ENCODE assay signal across 26 cellular contexts in the genomic region with DNA sequence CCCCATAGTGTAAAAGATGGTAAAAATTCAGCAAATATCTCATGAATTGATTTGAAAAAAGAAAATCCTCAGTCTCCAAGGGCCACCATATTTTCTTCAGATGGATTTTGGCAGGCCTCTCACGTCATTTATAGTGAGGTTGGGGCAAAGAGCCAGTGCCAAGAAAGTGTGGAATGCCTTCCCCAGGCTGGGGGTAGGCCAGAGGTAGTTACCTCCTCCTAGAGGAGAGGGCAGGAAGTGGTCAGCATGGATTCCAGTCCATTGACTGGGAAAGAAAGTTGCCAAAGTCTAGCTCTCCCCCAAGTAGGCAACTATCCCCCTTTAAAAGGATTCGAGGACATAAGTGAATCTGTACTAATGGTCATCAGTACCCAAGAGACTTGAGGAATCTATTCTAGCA.
A peak's percentile ranks its signal among the peaks of the same experiment; 100 is the strongest.
DNase-seq lines count a peak whose midpoint lies in the region; ATAC-seq, FAIRE-seq and TF ChIP-seq lines count a peak whose summit lies in the region.
"Had no signal": no experiment of that assay in that cellular context is flagged by ENCODE, and none has a peak within 500 bp of the region (broad histone marks: within the 10 kb centered on the region; RNA-seq: fewer than 3 reads in every experiment).

No MANE protein-coding gene starts in this region.

- BruUV-seq in MCF 10A (replicated peaks; lab: Mats Ljungman, UMichigan), result no TSS peak

- H3K27me3 Mint-ChIP-seq in MCF 10A (ENCODE audit: insufficient read depth, unreplicated experiment) (no peaks in the 10 kb centered on the region), WTC11 (ENCODE audit: low read depth) (no peaks in the 10 kb centered on the region)
- H3K27me3 Mint-ChIP-seq: IgD-negative memory B cell had no signal

- no peaks in the 10 kb centered on the region for H3K36me3 ChIP-seq in breast epithelium
- H3K36me3 ChIP-seq: cardiac muscle cell, right lobe of liver had no signal

- peak; percentile 84 for ATAC-seq in WTC11
- ATAC-seq: left lung, right lobe of liver, upper lobe of right lung had no signal

- H3K36me3 Mint-ChIP-seq in MCF 10A (ENCODE audit: insufficient read depth, unreplicated experiment) (peaks cover 32% of the 10 kb centered on the region), WTC11 (peaks cover 6% of the 10 kb centered on the region; the same call in 1 of the 2 replicates)

- H3K9me3 Mint-ChIP-seq in MCF 10A (ENCODE audit: unreplicated experiment), result no peaks in the 10 kb centered on the region
- no peaks in the 10 kb centered on the region for H3K9me3 Mint-ChIP-seq in WTC11
- H3K9me3 Mint-ChIP-seq: IgD-negative memory B cell had no signal

- H3K27ac ChIP-seq in breast epithelium, result no peak overlapping the region
- H3K27ac ChIP-seq: BLaER1 treated with 17β-estradiol and CSF1 and Interleukin-3, amounts not matched to agents 10 nM and 100 nM; cardiac muscle cell; esophagus squamous epithelium; hepatocyte; left lung; neutrophil; Peyer's patch; right lobe of liver; upper lobe of right lung had no signal

- no peaks in the 10 kb centered on the region for H3K27me3 ChIP-seq in breast epithelium
- H3K27me3 ChIP-seq: BLaER1 treated with 17β-estradiol and CSF1 and Interleukin-3, amounts not matched to agents 10 nM and 100 nM; cardiac muscle cell; esophagus squamous epithelium; hepatocyte; left lung; neutrophil; Peyer's patch; right lobe of liver; upper lobe of right lung had no signal

- peak; percentile 18 for DNase-seq in MCF 10A (ENCODE audit: unreplicated experiment)
- DNase-seq in breast epithelium (ENCODE audit: low spot score in 2 of 2), result no peak
- DNase-seq in WTC11 (ENCODE audit: low spot score), result no peak
- peak; percentile 35 for DNase-seq in fibroblast of pulmonary artery (ENCODE audit: low read depth)
- DNase-seq in urothelium cell line (ENCODE audit: low spot score), result peak; percentile 18
- no peak for DNase-seq in posterior cingulate gyrus
- DNase-seq in HTR-8/SVneo (ENCODE audit: insufficient read length, low spot score), result no peak
- DNase-seq in activated CD8-positive, alpha-beta memory T cell treated with anti-CD3 and anti-CD28 coated beads, Interleukin-2, amount 50 U/mL, for 48 hours, result no peak
- DNase-seq: 8988T; activated CD4-positive, alpha-beta T cell treated with anti-CD3 and anti-CD28 coated beads, Interleukin-2, amount 50 U/mL, for 4 hours; activated naive CD4-positive, alpha-beta T cell treated with anti-CD3 and anti-CD28 coated beads, Interleukin-2, amount 50 U/mL, for 16 hours; activated T-cell treated with anti-CD3 and anti-CD28 coated beads, Interleukin-2, amount 50 U/mL, for 1 hour; DMS 273 treated with DMSO at 0.1 percent for 48 hours; esophagus squamous epithelium; left lung; NCI-H1105; NCI-H774; Peyer's patch; right lobe of liver; stimulated activated CD4-positive, alpha-beta T cell treated with anti-CD3 and anti-CD28 coated beads, Interleukin-2, amount 100 ng/mL, for 24 hours; upper lobe of right lung had no signal

- TF ChIP-seq CTCF in MCF 10A (IDR thresholded peaks at IDR 0.05; ENCODE audit: unreplicated experiment) (no peak), breast epithelium (IDR thresholded peaks at IDR 0.05) (no peak), WTC11 (IDR thresholded peaks at IDR 0.05) (no peak), fibroblast of pulmonary artery (IDR thresholded peaks at IDR 0.05; ENCODE audit: low read length, missing control alignments) (no peak)

- H3K4me3 ChIP-seq in breast epithelium (no peak overlapping the region), fibroblast of pulmonary artery (replicated peaks; ENCODE audit: low read depth, low read length) (no peak overlapping the region)
- H3K4me3 ChIP-seq: BLaER1 treated with 17β-estradiol and CSF1 and Interleukin-3, amounts not matched to agents 10 nM and 100 nM; cardiac muscle cell; esophagus squamous epithelium; hepatocyte; left lung; Peyer's patch; right lobe of liver; upper lobe of right lung had no signal

- H3K4me1 ChIP-seq in breast epithelium, result no peaks in the 10 kb centered on the region
- H3K4me1 ChIP-seq: BLaER1 treated with 17β-estradiol and CSF1 and Interleukin-3, amounts not matched to agents 10 nM and 100 nM; esophagus squamous epithelium; left lung; Peyer's patch; right lobe of liver; upper lobe of right lung had no signal

- TF ChIP-seq POLR2A in breast epithelium (IDR thresholded peaks at IDR 0.05), result no peak

- H3K27ac Mint-ChIP-seq in MCF 10A (ENCODE audit: low read depth, unreplicated experiment) (no peak overlapping the region), WTC11 (no peak overlapping the region)
- H3K27ac Mint-ChIP-seq: IgD-negative memory B cell had no signal

- H3K9me3 ChIP-seq in breast epithelium, result no peaks in the 10 kb centered on the region
- H3K9me3 ChIP-seq: BLaER1 treated with 17β-estradiol and CSF1 and Interleukin-3, amounts not matched to agents 10 nM and 100 nM; esophagus squamous epithelium; left lung; neutrophil; Peyer's patch; right lobe of liver; upper lobe of right lung had no signal

- H3K4me1 Mint-ChIP-seq in MCF 10A (ENCODE audit: insufficient read depth, unreplicated experiment), result no peaks in the 10 kb centered on the region
- peaks cover 21% of the 10 kb centered on the region for H3K4me1 Mint-ChIP-seq in WTC11
- H3K4me1 Mint-ChIP-seq: IgD-negative memory B cell had no signal

- no peak for FAIRE-seq in urothelium cell line (lab: Jason Lieb, UNC)
- FAIRE-seq in HTR-8/SVneo (lab: Jason Lieb, UNC), result no peak

- POLR2A ChIA-PET in MCF 10A (lab: Yijun Ruan, JAX), result no interaction called here
- POLR2A ChIA-PET in WTC11 (lab: Charles Lee), result no interaction called here

- CTCF ChIA-PET in MCF 10A (lab: Yijun Ruan, JAX), result interaction anchor here (0.8 to 2.1 kb wide), 2 partner anchors 11 to 56 kb away, joined by 5 to 10 read pairs; no protein-coding TSS in a partner anchor
- CTCF ChIA-PET in WTC11 (lab: Charles Lee), result interaction anchor here (0.6 to 2.2 kb wide), 7 partner anchors 12 to 222 kb away, joined by 3 to 13 read pairs (median 3); no protein-coding TSS in a partner anchor

- H3K4me3 Mint-ChIP-seq in MCF 10A (ENCODE audit: unreplicated experiment) (no peak overlapping the region), WTC11 (no peak overlapping the region)
- H3K4me3 Mint-ChIP-seq: IgD-negative memory B cell had no signal

- intact Hi-C loops in MCF 10A (cut with micrococcal nuclease) (no loop called here), breast epithelium (cut with DNase I; ENCODE audit: low total_unique reads) (no loop called here), posterior cingulate gyrus (cut with DNase I) (no loop called here)

TF ChIP-seq in WTC11, 78 proteins besides CTCF, POLR2A, EP300 and RAD21 (continues in another document):
- no peak for TF ChIP-seq JUN (CRISPR knock-in tag; IDR thresholded peaks at IDR 0.05)
- TF ChIP-seq, protein P1, sequence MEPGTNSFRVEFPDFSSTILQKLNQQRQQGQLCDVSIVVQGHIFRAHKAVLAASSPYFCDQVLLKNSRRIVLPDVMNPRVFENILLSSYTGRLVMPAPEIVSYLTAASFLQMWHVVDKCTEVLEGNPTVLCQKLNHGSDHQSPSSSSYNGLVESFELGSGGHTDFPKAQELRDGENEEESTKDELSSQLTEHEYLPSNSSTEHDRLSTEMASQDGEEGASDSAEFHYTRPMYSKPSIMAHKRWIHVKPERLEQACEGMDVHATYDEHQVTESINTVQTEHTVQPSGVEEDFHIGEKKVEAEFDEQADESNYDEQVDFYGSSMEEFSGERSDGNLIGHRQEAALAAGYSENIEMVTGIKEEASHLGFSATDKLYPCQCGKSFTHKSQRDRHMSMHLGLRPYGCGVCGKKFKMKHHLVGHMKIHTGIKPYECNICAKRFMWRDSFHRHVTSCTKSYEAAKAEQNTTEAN (CRISPR knock-in tag; IDR thresholded peaks at IDR 0.05), result no peak
- no peak for TF ChIP-seq NFE2L1 (CRISPR knock-in tag; IDR thresholded peaks at IDR 0.05)
- TF ChIP-seq ZNF396 (CRISPR knock-in tag; IDR thresholded peaks at IDR 0.05; ENCODE audit: borderline replicate concordance), result no peak
- TF ChIP-seq, protein P2, sequence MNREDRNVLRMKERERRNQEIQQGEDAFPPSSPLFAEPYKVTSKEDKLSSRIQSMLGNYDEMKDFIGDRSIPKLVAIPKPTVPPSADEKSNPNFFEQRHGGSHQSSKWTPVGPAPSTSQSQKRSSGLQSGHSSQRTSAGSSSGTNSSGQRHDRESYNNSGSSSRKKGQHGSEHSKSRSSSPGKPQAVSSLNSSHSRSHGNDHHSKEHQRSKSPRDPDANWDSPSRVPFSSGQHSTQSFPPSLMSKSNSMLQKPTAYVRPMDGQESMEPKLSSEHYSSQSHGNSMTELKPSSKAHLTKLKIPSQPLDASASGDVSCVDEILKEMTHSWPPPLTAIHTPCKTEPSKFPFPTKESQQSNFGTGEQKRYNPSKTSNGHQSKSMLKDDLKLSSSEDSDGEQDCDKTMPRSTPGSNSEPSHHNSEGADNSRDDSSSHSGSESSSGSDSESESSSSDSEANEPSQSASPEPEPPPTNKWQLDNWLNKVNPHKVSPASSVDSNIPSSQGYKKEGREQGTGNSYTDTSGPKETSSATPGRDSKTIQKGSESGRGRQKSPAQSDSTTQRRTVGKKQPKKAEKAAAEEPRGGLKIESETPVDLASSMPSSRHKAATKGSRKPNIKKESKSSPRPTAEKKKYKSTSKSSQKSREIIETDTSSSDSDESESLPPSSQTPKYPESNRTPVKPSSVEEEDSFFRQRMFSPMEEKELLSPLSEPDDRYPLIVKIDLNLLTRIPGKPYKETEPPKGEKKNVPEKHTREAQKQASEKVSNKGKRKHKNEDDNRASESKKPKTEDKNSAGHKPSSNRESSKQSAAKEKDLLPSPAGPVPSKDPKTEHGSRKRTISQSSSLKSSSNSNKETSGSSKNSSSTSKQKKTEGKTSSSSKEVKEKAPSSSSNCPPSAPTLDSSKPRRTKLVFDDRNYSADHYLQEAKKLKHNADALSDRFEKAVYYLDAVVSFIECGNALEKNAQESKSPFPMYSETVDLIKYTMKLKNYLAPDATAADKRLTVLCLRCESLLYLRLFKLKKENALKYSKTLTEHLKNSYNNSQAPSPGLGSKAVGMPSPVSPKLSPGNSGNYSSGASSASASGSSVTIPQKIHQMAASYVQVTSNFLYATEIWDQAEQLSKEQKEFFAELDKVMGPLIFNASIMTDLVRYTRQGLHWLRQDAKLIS (CRISPR knock-in tag; IDR thresholded peaks at IDR 0.05; ENCODE audit: borderline replicate concordance), result no peak
- TF ChIP-seq JAZF1 (CRISPR knock-in tag; IDR thresholded peaks at IDR 0.05), result no peak
- TF ChIP-seq RORB (CRISPR knock-in tag; IDR thresholded peaks at IDR 0.05), result no peak
- TF ChIP-seq NFYB (CRISPR knock-in tag; conservative IDR thresholded peaks at IDR 0.05; ENCODE audit: low read depth), result no peak
- TF ChIP-seq, protein P3, sequence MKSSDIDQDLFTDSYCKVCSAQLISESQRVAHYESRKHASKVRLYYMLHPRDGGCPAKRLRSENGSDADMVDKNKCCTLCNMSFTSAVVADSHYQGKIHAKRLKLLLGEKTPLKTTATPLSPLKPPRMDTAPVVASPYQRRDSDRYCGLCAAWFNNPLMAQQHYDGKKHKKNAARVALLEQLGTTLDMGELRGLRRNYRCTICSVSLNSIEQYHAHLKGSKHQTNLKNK (CRISPR knock-in tag; IDR thresholded peaks at IDR 0.05), result no peak
- TF ChIP-seq, protein P4, sequence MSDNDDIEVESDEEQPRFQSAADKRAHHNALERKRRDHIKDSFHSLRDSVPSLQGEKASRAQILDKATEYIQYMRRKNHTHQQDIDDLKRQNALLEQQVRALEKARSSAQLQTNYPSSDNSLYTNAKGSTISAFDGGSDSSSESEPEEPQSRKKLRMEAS (CRISPR knock-in tag; IDR thresholded peaks at IDR 0.05), result no peak

Comparison
In these comparisons a context has a peak if more than half of its experiments do, and no peak if none do; other contexts are left out.
1. DNase-seq: peak in MCF 10A (single experiment), fibroblast of pulmonary artery (single experiment) and urothelium cell line (single experiment); none in breast epithelium (0 of 2), WTC11 (single experiment), posterior cingulate gyrus (0 of 10), HTR-8/SVneo (single experiment) and activated CD8-positive, alpha-beta memory T cell treated with anti-CD3 and anti-CD28 coated beads, Interleukin-2, amount 50 U/mL, for 48 hours (single experiment).